ENCODE assay signal across 13 cellular contexts in the genomic region with DNA sequence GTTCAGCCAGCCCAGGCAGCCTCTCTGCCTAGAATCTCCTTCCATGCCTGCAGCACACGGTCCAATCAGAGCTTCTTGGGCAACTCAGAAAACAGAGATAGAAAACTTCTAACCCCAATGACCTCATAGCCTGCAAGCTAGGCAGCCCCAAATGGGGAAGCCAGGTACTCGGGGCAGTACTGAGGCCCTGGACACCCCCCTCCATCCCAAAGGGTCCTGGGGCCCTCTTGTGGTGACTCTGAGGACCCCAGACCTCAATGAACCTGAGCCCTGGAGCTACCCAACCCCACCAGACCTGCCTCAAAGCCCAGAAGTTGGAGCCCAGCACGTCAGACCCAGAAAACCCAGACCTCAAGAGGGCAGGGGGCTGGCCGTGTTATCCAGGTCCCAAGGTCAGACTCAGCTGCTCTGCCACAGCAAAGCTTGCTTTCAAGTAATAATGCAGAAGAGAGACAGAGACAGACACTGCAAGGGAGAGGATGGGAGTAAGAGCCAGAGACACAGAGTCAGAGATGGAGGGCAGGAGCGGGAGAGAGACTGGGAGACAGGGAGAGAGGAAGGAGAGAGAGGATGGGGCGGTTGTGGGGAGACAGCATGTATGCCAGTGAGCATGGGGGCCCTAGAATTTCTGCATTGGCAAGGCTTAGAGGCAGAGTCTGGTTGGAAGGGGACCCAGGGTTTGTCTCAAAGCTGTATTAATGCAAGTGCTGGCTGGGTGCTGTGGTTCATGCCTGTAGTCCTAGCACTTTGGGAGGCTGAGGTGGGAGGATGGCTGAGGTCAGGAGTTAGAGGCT. TPM values are rescaled to one million over a fixed set of nuclear protein-coding genes. Genes with fewer than 3 reads are reported as not detected.
DNase-seq lines count a peak whose midpoint lies in the region; ATAC-seq and TF ChIP-seq lines count a peak whose summit lies in the region.
"Had no signal": no experiment of that assay in that cellular context is flagged by ENCODE, and none has a peak within 500 bp of the region (broad histone marks: within the 10 kb centered on the region; RNA-seq: fewer than 3 reads in every experiment).

No MANE protein-coding gene starts in this region.

- no peak overlapping the region for H3K4me3 ChIP-seq in H7 (ENCODE audit: insufficient read depth, low read depth, low read length)
- H3K4me3 ChIP-seq in mesendoderm (ENCODE audit: low read length) = no peak overlapping the region
- H3K4me3 ChIP-seq: body of pancreas, suprapubic skin had no signal

- no peak overlapping the region for H3K18ac ChIP-seq in mesendoderm (ENCODE audit: low read length)

- H3K4ac ChIP-seq in mesendoderm (ENCODE audit: low read depth, low read length) = no peak overlapping the region

- CTCF ChIA-PET in GM10248 (lab: Yijun Ruan, JAX) = interaction anchor here (0.7 to 7.2 kb wide), 9 partner anchors 9 to 294 kb away, joined by 3 to 72 read pairs (median 4); no protein-coding TSS in a partner anchor

- H3K56ac ChIP-seq in mesendoderm (ENCODE audit: low read length) = no peak overlapping the region

- H3K79me2 ChIP-seq in mesendoderm (ENCODE audit: control insufficient read depth, insufficient read depth, low read length) = no peaks in the 10 kb centered on the region

- no peaks in the 10 kb centered on the region for H3K79me1 ChIP-seq in mesendoderm (ENCODE audit: low read length)

- no peak overlapping the region for H2BK15ac ChIP-seq in mesendoderm (replicated peaks; ENCODE audit: low read depth)

- H3K23ac ChIP-seq in mesendoderm (ENCODE audit: low read length) = no peak overlapping the region

- H3K27me3 ChIP-seq in H7 (ENCODE audit: control insufficient read depth, insufficient read depth, low read length) (no peaks in the 10 kb centered on the region), mesendoderm (ENCODE audit: insufficient read depth, low read length, poor library complexity) (no peaks in the 10 kb centered on the region)
- H3K27me3 ChIP-seq: body of pancreas, suprapubic skin had no signal

- WGBS in mesendoderm (ENCODE audit: extremely low coverage, insufficient coverage, low lambda C conversion rate) = no CpG with 5 or more reads among the region's 6 CpGs

- peaks cover 2% of the 10 kb centered on the region for H3K4me1 ChIP-seq in mesendoderm (ENCODE audit: control insufficient read depth, low read depth, low read length)

- no peaks in the 10 kb centered on the region for H3K36me3 ChIP-seq in H7 (replicated peaks; ENCODE audit: control insufficient read depth, insufficient read depth, low read length)
- H3K36me3 ChIP-seq in mesendoderm (ENCODE audit: control insufficient read depth, insufficient read depth, low read length) = no peaks in the 10 kb centered on the region

- ATAC-seq in Right ventricle myocardium inferior = no peak
- ATAC-seq in GM21529 (IDR thresholded peaks at IDR 0.05; ENCODE audit: unreplicated experiment) = no peak
- ATAC-seq: body of pancreas had no signal

- no peak overlapping the region for H2BK120ac ChIP-seq in mesendoderm (ENCODE audit: low read depth, low read length)

- no peak overlapping the region for H4K5ac ChIP-seq in mesendoderm (ENCODE audit: low read length)

- DNase-seq in GM10248 (ENCODE audit: extremely low spot score) (peak; percentile 35), H7 (peak; percentile 80), SKM-1 treated with dmso at 0.1 percent for 144 hours (lab: John Stamatoyannopoulos, UW; ENCODE audit: unreplicated experiment) (peak; percentile 70), mesendoderm (peak; percentile 58), Right ventricle myocardium inferior (ENCODE audit: missing footprints) (no peak), AG08396 (ENCODE audit: low spot score) (no peak)
- DNase-seq: body of pancreas, erythroblast, IMR-90, NCI-H2171 treated with DMSO at 0.1 percent for 48 hours had no signal

- TF ChIP-seq CTCF in GM10248 (IDR thresholded peaks at IDR 0.05; ENCODE audit: control extremely low read depth, extremely low read depth, low read depth, missing control alignments) = no peak

- H3K9ac ChIP-seq in mesendoderm (ENCODE audit: low read length) = no peak overlapping the region

- H3K4me2 ChIP-seq in mesendoderm (ENCODE audit: low read length) = no peak overlapping the region

- H4K8ac ChIP-seq in mesendoderm (ENCODE audit: low read depth, low read length) = no peak overlapping the region

- H2AK5ac ChIP-seq in mesendoderm (ENCODE audit: low read length) = no peak overlapping the region

- POLR2A ChIA-PET in GM10248 (lab: Yijun Ruan, JAX) = interaction anchor here (0.6 to 0.7 kb wide), 2 partner anchors 8 to 24 kb away, joined by 6 to 10 read pairs; no protein-coding TSS in a partner anchor

- no peak overlapping the region for H3K27ac ChIP-seq in mesendoderm (ENCODE audit: low read depth, low read length)
- H3K27ac ChIP-seq: body of pancreas, RWPE1, suprapubic skin had no signal

- H2BK5ac ChIP-seq in mesendoderm (ENCODE audit: low read length) = no peak overlapping the region

- intact Hi-C loops in Right ventricle myocardium inferior (cut with DNase I) = no loop called here

RNA-seq across cellular contexts. Expression of gene SERTAD2, which starts 28.2 kb away (rescaled TPM):
- total RNA-seq in H7 (2014; rRNA removed; shearing (Covaris generic)) = 4.0 and 4.4 TPM in 2 replicates
- polyA plus RNA-seq in mesendoderm (2013, experiment 1 of 2) = 9.4 TPM
- polyA plus RNA-seq in mesendoderm (2013, experiment 2 of 2) = 9.0 TPM
- total RNA-seq in Right ventricle myocardium inferior = 13.6 TPM

Comparison
In these comparisons a context has a peak if more than half of its experiments do, and no peak if none do; other contexts are left out.
1. DNase-seq: peak in GM10248 (single experiment), H7 (single experiment), SKM-1 treated with dmso at 0.1 percent for 144 hours (single experiment) and mesendoderm (single experiment); none in Right ventricle myocardium inferior (single experiment) and AG08396 (single experiment).